ENCODE assay signal across 33 cellular contexts in genomic region chr15:83185561-83185960, GRCh38.
"Had no signal": no experiment of that assay in that cellular context is flagged by ENCODE, and none has a peak within 500 bp of the region (broad histone marks: within the 10 kb centered on the region; RNA-seq: fewer than 3 reads in every experiment).

No MANE protein-coding gene starts in this region.

- H3K36me3 ChIP-seq: adrenal gland, ascending aorta, brain microvascular endothelial cell, breast epithelium, cardiac muscle cell had no signal

- FAIRE-seq: astrocyte, bronchial epithelial cell, colon had no signal

- DNase-seq: activated effector memory CD4-positive, alpha-beta T cell treated with anti-CD3 and anti-CD28 coated beads, Interleukin-2, amount 50 U/mL, for 16 hours; activated effector memory CD4-positive, alpha-beta T cell treated with Interleukin-2 at 50 U/mL for 16 hours; activated gamma-delta T cell; activated gamma-delta T cell treated with Interleukin-2 at 50 U/mL for 16 hours; activated naive CD4-positive, alpha-beta T cell; activated naive CD4-positive, alpha-beta T cell treated with anti-CD3 and anti-CD28 coated beads for 36 hours; activated naive CD4-positive, alpha-beta T cell treated with anti-CD3 and anti-CD28 coated beads, Interleukin-2, amount 10 ng/mL, durations not matched to agents 7 days and 5 days; activated naive CD4-positive, alpha-beta T cell treated with anti-CD3 and anti-CD28 coated beads, Interleukin-2, amount 50 U/mL, for 16 hours; activated naive CD4-positive, alpha-beta T cell treated with Interleukin-2 at 50 U/mL for 16 hours; activated naive CD8-positive, alpha-beta T cell treated with anti-CD3 and anti-CD28 coated beads for 36 hours; activated naive CD8-positive, alpha-beta T cell treated with anti-CD3 and anti-CD28 coated beads, Interleukin-2, amount 10 ng/mL, durations not matched to agents 7 days and 5 days; activated naive CD8-positive, alpha-beta T cell treated with anti-CD3 and anti-CD28 coated beads, Interleukin-2, amount 50 U/mL, for 24 hours; activated T-cell treated with anti-CD3 and anti-CD28 coated beads, Interleukin-2, amount 50 U/mL, for 4 hours; activated T-cell treated with anti-CD3 and anti-CD28 coated beads, Interleukin-2, amount 50 U/mL, for 48 hours; activated T-cell treated with anti-CD3 and anti-CD28 coated beads, Interleukin-2, amount 50 U/mL, for 72 hours; adrenal gland; amniotic stem cell; amygdala; anterior cingulate cortex; aorta; body of pancreas; brain microvascular endothelial cell; caudate nucleus; central memory CD4-positive, alpha-beta T cell; cerebellar nuclear complex had no signal

- H3K4me1 ChIP-seq: adrenal gland, ascending aorta, body of pancreas, breast epithelium had no signal

- H3K4me3 ChIP-seq: adrenal gland, ascending aorta, body of pancreas, breast epithelium, cardiac muscle cell had no signal

- H3K27ac ChIP-seq: adrenal gland, ascending aorta, body of pancreas, brain microvascular endothelial cell, breast epithelium, cardiac muscle cell had no signal

- ATAC-seq: activated naive CD4-positive, alpha-beta T cell treated with anti-CD3 and anti-CD28 coated beads, Interleukin-2, amount 50 U/mL, for 72 hours; activated naive CD8-positive, alpha-beta T cell treated with anti-CD3 and anti-CD28 coated beads, Interleukin-2, amount 50 U/mL, for 24 hours; activated T-cell treated with anti-CD3 and anti-CD28 coated beads, Interleukin-2, amount 50 U/mL, for 4 hours; activated T-cell treated with anti-CD3 and anti-CD28 coated beads, Interleukin-2, amount 50 U/mL, for 72 hours; activated T-helper 17 cell treated with anti-CD3 and anti-CD28 coated beads, Interleukin-2, amount 50 U/mL, for 72 hours; body of pancreas had no signal

- H3K9me3 ChIP-seq: adrenal gland, ascending aorta, body of pancreas, breast epithelium had no signal

- H3K27me3 ChIP-seq: adrenal gland, ascending aorta, body of pancreas, brain microvascular endothelial cell, breast epithelium, cardiac muscle cell had no signal
